8 cellular contexts compared by ENCODE assay signal in the genomic region with DNA sequence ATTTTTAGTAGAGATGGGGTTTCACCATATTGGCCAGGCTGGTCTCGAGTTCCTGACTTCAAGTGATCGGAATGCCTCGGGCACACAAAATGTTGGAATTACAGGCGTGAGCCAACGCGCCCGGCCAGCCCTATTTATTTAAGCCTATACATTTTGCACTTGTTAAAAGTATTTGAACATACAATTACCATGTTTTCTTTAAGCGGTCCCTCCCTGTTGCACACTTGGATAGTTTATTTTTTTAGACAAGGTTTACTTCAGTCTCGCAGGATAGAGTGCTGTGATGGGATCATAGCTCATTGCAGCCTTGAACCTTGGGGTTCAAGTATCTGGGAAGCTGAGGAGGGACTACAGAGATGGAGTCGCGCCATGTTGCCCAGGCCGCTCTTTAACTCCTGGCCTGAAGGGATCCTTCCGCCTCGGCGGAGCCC. TPM values are rescaled to one million over a fixed set of nuclear protein-coding genes. Genes with fewer than 3 reads are reported as not detected.
A peak's percentile ranks its signal among the peaks of the same experiment; 100 is the strongest.
DNase-seq lines count a peak whose midpoint lies in the region; TF ChIP-seq lines count a peak whose summit lies in the region.

No MANE protein-coding gene starts in this region.

- CTCF ChIA-PET in MCF 10A (lab: Yijun Ruan, JAX): interaction anchor here (0.5 to 2.8 kb wide), 6 partner anchors 11 to 152 kb away, joined by 3 to 21 read pairs (median 4); no protein-coding TSS in a partner anchor

- H3K27me3 ChIP-seq in left ventricle myocardium inferior (ENCODE audit: low read depth) (no peaks in the 10 kb centered on the region), mononuclear cell (ENCODE audit: insufficient read depth, low read length) (no peaks in the 10 kb centered on the region), vagina (no peaks in the 10 kb centered on the region)

- DNase-seq in left ventricle myocardium inferior: no peak
- no peak for DNase-seq in cardiac septum (ENCODE audit: low spot score)
- DNase-seq in MCF 10A (ENCODE audit: unreplicated experiment): peak; percentile 1
- DNase-seq in vagina (ENCODE audit: extremely low spot score in 2 of 2): no peak
- DNase-seq in activated gamma-delta T cell treated with Interleukin-2 at 50 U/mL for 16 hours: no peak
- no peak for DNase-seq in activated CD8-positive, alpha-beta memory T cell treated with anti-CD3 and anti-CD28 coated beads, Interleukin-2, amount 50 U/mL, for 4 hours
- no peak for DNase-seq in MV-4-11 (lab: John Stamatoyannopoulos, UW)

- peaks cover 6% of the 10 kb centered on the region for H3K36me3 Mint-ChIP-seq in MCF 10A (ENCODE audit: insufficient read depth, unreplicated experiment)

- H3K4me3 ChIP-seq in left ventricle myocardium inferior (peak overlapping the region; percentile 73), mononuclear cell (ENCODE audit: low read length) (peak overlapping the region; percentile 52), vagina (peak overlapping the region; percentile 60 to 75)

- TF ChIP-seq POLR2A in vagina (IDR thresholded peaks at IDR 0.05): no peak

- peak overlapping the region; percentile 94 for H3K27ac Mint-ChIP-seq in MCF 10A (ENCODE audit: low read depth, unreplicated experiment)

- H3K9me3 Mint-ChIP-seq in MCF 10A (ENCODE audit: unreplicated experiment): no peaks in the 10 kb centered on the region

- H3K4me3 Mint-ChIP-seq in MCF 10A (ENCODE audit: unreplicated experiment): peak overlapping the region; percentile 74

- no peaks in the 10 kb centered on the region for H3K4me1 Mint-ChIP-seq in MCF 10A (ENCODE audit: insufficient read depth, unreplicated experiment)

- intact Hi-C loops in left ventricle myocardium inferior (cut with micrococcal nuclease) (no loop called here), cardiac septum (cut with DNase I) (no loop called here), MCF 10A (cut with micrococcal nuclease) (loop anchor here (1.0 kb wide), 1 partner anchor 97 kb away; no protein-coding TSS in a partner anchor), vagina (cut with DNase I) (no loop called here)

- no peaks in the 10 kb centered on the region for H3K27me3 Mint-ChIP-seq in MCF 10A (ENCODE audit: insufficient read depth, unreplicated experiment)

- TF ChIP-seq CTCF in left ventricle myocardium inferior (IDR thresholded peaks at IDR 0.05; ENCODE audit: borderline replicate concordance) (no peak), MCF 10A (IDR thresholded peaks at IDR 0.05; ENCODE audit: unreplicated experiment) (no peak), vagina (IDR thresholded peaks at IDR 0.05) (no peak)

- H3K9me3 ChIP-seq in left ventricle myocardium inferior (replicated peaks): no peaks in the 10 kb centered on the region
- no peaks in the 10 kb centered on the region for H3K9me3 ChIP-seq in mononuclear cell (ENCODE audit: low read depth, low read length)
- H3K9me3 ChIP-seq in vagina: no peaks in the 10 kb centered on the region

- TSS peak; percentile 98 for BruUV-seq in MCF 10A (replicated peaks; lab: Mats Ljungman, UMichigan)

- H3K27ac ChIP-seq in left ventricle myocardium inferior (replicated peaks): peak overlapping the region; percentile 93
- peak overlapping the region; percentile 82 for H3K27ac ChIP-seq in vagina

- H3K36me3 ChIP-seq in left ventricle myocardium inferior (no peaks in the 10 kb centered on the region), vagina (no peaks in the 10 kb centered on the region)

- H3K4me1 ChIP-seq in left ventricle myocardium inferior (peaks cover 6% of the 10 kb centered on the region), mononuclear cell (ENCODE audit: insufficient read depth, low read length) (peaks cover 8% of the 10 kb centered on the region), vagina (peaks cover 8% of the 10 kb centered on the region)

- POLR2A ChIA-PET in MCF 10A (lab: Yijun Ruan, JAX): interaction anchor here (0.7 to 1.7 kb wide), 10 partner anchors 10 to 199 kb away, joined by 3 to 10 read pairs (median 4); a partner anchor contains a TSS

RNA-seq across cellular contexts. Expression of a gene that starts 35.7 kb away (rescaled TPM):
- 6.1 TPM for total RNA-seq in left ventricle myocardium inferior
- 7.6 TPM for total RNA-seq in cardiac septum
- total RNA-seq in MCF 10A (2022): 0.70 and 0.71 TPM in 2 replicates
- total RNA-seq in mononuclear cell: not detected
- 9.8 TPM for total RNA-seq in vagina
